8 cellular contexts compared by ENCODE assay signal in genomic region chr17:82414548-82415281, GRCh38. TPM values are rescaled to one million over a fixed set of nuclear protein-coding genes. Genes with fewer than 3 reads are reported as not detected.
A peak's percentile ranks its signal among the peaks of the same experiment; 100 is the strongest.
DNase-seq lines count a peak whose midpoint lies in the region; ATAC-seq and TF ChIP-seq lines count a peak whose summit lies in the region.

No MANE protein-coding gene starts in this region.

- peaks cover 15% of the 10 kb centered on the region for H3K4me1 Mint-ChIP-seq in activated CD4-positive, alpha-beta T cell treated with anti-CD3 and anti-CD28 coated beads, Interleukin-2, amount 10 ng/mL, durations not matched to agents 24 days and 14 days

- H3K9me3 Mint-ChIP-seq in activated CD4-positive, alpha-beta T cell treated with anti-CD3 and anti-CD28 coated beads, Interleukin-2, amount 10 ng/mL, durations not matched to agents 24 days and 14 days: no peaks in the 10 kb centered on the region

- H3K4me3 ChIP-seq in GM12864 (ENCODE audit: low read depth, low read length): no peak overlapping the region

- H3K27me3 Mint-ChIP-seq in activated CD4-positive, alpha-beta T cell treated with anti-CD3 and anti-CD28 coated beads, Interleukin-2, amount 10 ng/mL, durations not matched to agents 24 days and 14 days: no peaks in the 10 kb centered on the region

- peak; percentile 37 for TF ChIP-seq CTCF in GM12864 (IDR thresholded peaks at IDR 0.05; ENCODE audit: low read depth, low read length, missing control alignments)

- peak overlapping the region; percentile 34 for H3K4me3 Mint-ChIP-seq in activated CD4-positive, alpha-beta T cell treated with anti-CD3 and anti-CD28 coated beads, Interleukin-2, amount 10 ng/mL, durations not matched to agents 24 days and 14 days

- DNase-seq in GM12864 (ENCODE audit: low read depth) (no peak), NCI-H2107 (lab: John Stamatoyannopoulos, UW) (peak; percentile 46), cerebellum (ENCODE audit: low spot score) (peak; percentile 69), left lobe of liver (ENCODE audit: low spot score) (peak; percentile 73)
- peak; percentile 93 for DNase-seq in activated CD4-positive, alpha-beta T cell treated with anti-CD3 and anti-CD28 coated beads, Interleukin-2, amount 10 ng/mL, durations not matched to agents 24 days and 14 days
- peak; percentile 33 to 57 (median 45) for DNase-seq in stimulated activated CD4-positive, alpha-beta T cell treated with anti-CD3 and anti-CD28 coated beads, TNF-alpha, amount 100 ng/mL, for 1 hour (ENCODE audit: low read depth in 3 of 3, low spot score in 1 of 3)

- H3K36me3 Mint-ChIP-seq in activated CD4-positive, alpha-beta T cell treated with anti-CD3 and anti-CD28 coated beads, Interleukin-2, amount 10 ng/mL, durations not matched to agents 24 days and 14 days (ENCODE audit: low read depth): peaks cover 11% of the 10 kb centered on the region

- no peak overlapping the region for H3K27ac Mint-ChIP-seq in activated CD4-positive, alpha-beta T cell treated with anti-CD3 and anti-CD28 coated beads, Interleukin-2, amount 10 ng/mL, durations not matched to agents 24 days and 14 days

- peak; percentile 63 for ATAC-seq in left lobe of liver
- ATAC-seq in HG02981 (IDR thresholded peaks at IDR 0.05; ENCODE audit: unreplicated experiment): no peak
- ATAC-seq in HG03439 (IDR thresholded peaks at IDR 0.05; ENCODE audit: unreplicated experiment): no peak

- intact Hi-C loops in activated CD4-positive, alpha-beta T cell treated with anti-CD3 and anti-CD28 coated beads, Interleukin-2, amount 10 ng/mL, durations not matched to agents 24 days and 14 days (cut with micrococcal nuclease): loop anchor here (1.0 to 10.0 kb wide), 3 partner anchors 62 to 180 kb away; no protein-coding TSS in a partner anchor

RNA-seq across cellular contexts. Expression of gene HEXD, which starts 3.4 kb away (rescaled TPM):
- total RNA-seq in activated CD4-positive, alpha-beta T cell treated with anti-CD3 and anti-CD28 coated beads, Interleukin-2, amount 10 ng/mL, durations not matched to agents 24 days and 14 days: 33.1 and 36.0 TPM in 2 replicates
- 17.8 TPM for total RNA-seq in cerebellum
- 44.3 TPM for total RNA-seq in left lobe of liver

RNA-seq across cellular contexts. Expression of gene OGFOD3, which starts 3.7 kb away (rescaled TPM):
- 26.7 and 33.0 TPM in 2 replicates for total RNA-seq in activated CD4-positive, alpha-beta T cell treated with anti-CD3 and anti-CD28 coated beads, Interleukin-2, amount 10 ng/mL, durations not matched to agents 24 days and 14 days
- total RNA-seq in cerebellum (18.1 TPM), left lobe of liver (18.4 TPM)

RNA-seq across cellular contexts. Expression of gene CYBC1, which starts 35.8 kb away (rescaled TPM):
- total RNA-seq in activated CD4-positive, alpha-beta T cell treated with anti-CD3 and anti-CD28 coated beads, Interleukin-2, amount 10 ng/mL, durations not matched to agents 24 days and 14 days: 256 and 268 TPM in 2 replicates
- 32.2 TPM for total RNA-seq in cerebellum
- total RNA-seq in left lobe of liver: 35.5 TPM

RNA-seq across cellular contexts. Expression of gene UTS2R, which starts 43.1 kb away (rescaled TPM):
- total RNA-seq in activated CD4-positive, alpha-beta T cell treated with anti-CD3 and anti-CD28 coated beads, Interleukin-2, amount 10 ng/mL, durations not matched to agents 24 days and 14 days: 0.14 TPM in 1 of 2 replicates, not detected in the other
- total RNA-seq in cerebellum (not detected), left lobe of liver (not detected)

RNA-seq across cellular contexts. Expression of gene NARF, which starts 43.8 kb away (rescaled TPM):
- 99.7 and 101 TPM in 2 replicates for total RNA-seq in activated CD4-positive, alpha-beta T cell treated with anti-CD3 and anti-CD28 coated beads, Interleukin-2, amount 10 ng/mL, durations not matched to agents 24 days and 14 days
- total RNA-seq in cerebellum: 67.9 TPM
- 22.5 TPM for total RNA-seq in left lobe of liver
